28 cellular contexts compared by ENCODE assay signal in genomic region chr1:116895073-116895472, GRCh38.
"Had no signal": no experiment of that assay in that cellular context is flagged by ENCODE, and none has a peak within 500 bp of the region (broad histone marks: within the 10 kb centered on the region; RNA-seq: fewer than 3 reads in every experiment).

No MANE protein-coding gene starts in this region.

- H3K36me3 ChIP-seq: neural progenitor cell, ovary, spleen, suprapubic skin, tibial artery, transverse colon, upper lobe of right lung, uterus had no signal

- DNase-seq: natural killer cell; occipital lobe; ovary; posterior cingulate gyrus; psoas muscle; right cardiac atrium; spleen; stimulated activated CD4-positive, alpha-beta T cell treated with anti-CD3 and anti-CD28 coated beads, Interleukin-12 subunit alpha, Interleukin-12 subunit beta, amount 100 ng/mL, for 4 hours; stimulated activated CD4-positive, alpha-beta T cell treated with anti-CD3 and anti-CD28 coated beads, Interleukin-1b, Interleukin-23, amount 100 ng/mL, for 48 hours; stimulated activated CD4-positive, alpha-beta T cell treated with anti-CD3 and anti-CD28 coated beads, Interleukin-4, amount 100 ng/mL, for 1 hour; stimulated activated CD4-positive, alpha-beta T cell treated with anti-CD3 and anti-CD28 coated beads, Interleukin-4, amount 100 ng/mL, for 4 hours; stimulated activated CD8-positive, alpha-beta memory T cell treated with anti-CD3 and anti-CD28 coated beads, Interleukin-4, amount 100 ng/mL, for 48 hours; stimulated activated naive CD4-positive, alpha-beta T cell; stimulated activated naive CD8-positive, alpha-beta T cell treated with anti-CD3 and anti-CD28 coated beads, Interleukin-15, amount 100 ng/mL, for 72 hours; stimulated activated naive CD8-positive, alpha-beta T cell treated with anti-CD3 and anti-CD28 coated beads, Interleukin-15, Interleukin-2, amounts not matched to agents 100 U/mL and 50 U/mL, for 24 hours; substantia nigra; testis; tibial artery; transverse colon; upper lobe of right lung; uterus had no signal

- H3K9me3 ChIP-seq: ovary, psoas muscle, suprapubic skin, testis, tibial artery, upper lobe of right lung had no signal

- H3K27me3 ChIP-seq: neural progenitor cell, ovary, suprapubic skin, testis, transverse colon, upper lobe of right lung, uterus had no signal

- H3K4me3 ChIP-seq: neural progenitor cell, ovary, psoas muscle, skin epidermis, smooth muscle cell, spleen, suprapubic skin, testis, tibial artery, transverse colon, upper lobe of right lung, uterus had no signal

- H3K79me2 ChIP-seq: parathyroid adenoma had no signal

- ATAC-seq: natural killer cell; psoas muscle; right cardiac atrium; sciatic nerve; stimulated activated memory B cell treated with anti-CD40 and anti-IgM and Interleukin-4, amounts not matched to agents 10 μg/mL and 1 μg/mL and 100 μg/mL, for 72 hours; stimulated activated naive CD8-positive, alpha-beta T cell treated with anti-CD3 and anti-CD28 coated beads, Interleukin-15, amount 100 ng/mL, for 72 hours; stimulated activated naive CD8-positive, alpha-beta T cell treated with anti-CD3 and anti-CD28 coated beads, Interleukin-15, Interleukin-2, amounts not matched to agents 100 U/mL and 50 U/mL, for 24 hours; upper lobe of right lung had no signal

- H2AFZ ChIP-seq: neural progenitor cell, parathyroid adenoma had no signal

- H3K9ac ChIP-seq: neural progenitor cell, parathyroid adenoma had no signal

- H3K4me1 ChIP-seq: neural progenitor cell, parathyroid adenoma, psoas muscle, testis, tibial artery, upper lobe of right lung, uterus had no signal

- H3K27ac ChIP-seq: neural progenitor cell, ovary, parathyroid adenoma, psoas muscle, skin epidermis, spleen, suprapubic skin, testis, tibial artery, transverse colon, upper lobe of right lung, uterus had no signal

- H3K4me2 ChIP-seq: neural progenitor cell, smooth muscle cell had no signal
